32 cellular contexts compared by ENCODE assay signal in the genomic region with DNA sequence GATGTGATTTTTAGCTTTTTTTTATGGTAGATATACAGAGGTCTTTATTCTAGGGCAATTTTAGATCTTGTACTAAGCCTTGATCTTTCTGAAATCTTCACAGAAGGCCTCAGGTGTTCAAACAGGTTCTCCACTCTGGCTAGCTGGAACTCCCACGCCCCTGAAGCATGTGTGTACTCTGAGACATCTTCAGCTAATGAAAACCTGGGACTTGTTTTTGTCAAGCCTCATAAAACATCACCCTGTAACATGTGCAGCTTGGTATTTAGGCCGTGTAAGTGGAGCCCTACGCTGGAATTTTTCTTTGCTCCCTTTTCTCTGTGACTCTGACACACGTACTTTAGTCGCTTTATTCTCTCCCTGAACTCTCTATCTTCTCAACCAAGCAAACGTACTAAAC.
"Had no signal": no experiment of that assay in that cellular context is flagged by ENCODE, and none has a peak within 500 bp of the region (broad histone marks: within the 10 kb centered on the region; RNA-seq: fewer than 3 reads in every experiment).

No MANE protein-coding gene starts in this region.

- H3K4me1 Mint-ChIP-seq: activated CD4-positive, alpha-beta memory T cell treated with anti-CD3 and anti-CD28 coated beads, Interleukin-2, amount 10 ng/mL, durations not matched to agents 7 days and 5 days; activated CD4-positive, alpha-beta T cell treated with anti-CD3 and anti-CD28 coated beads, Interleukin-2, amount 10 ng/mL, durations not matched to agents 24 days and 14 days; stimulated activated memory B cell treated with anti-CD40 and anti-IgM and Interleukin-4, amounts not matched to agents 10 μg/mL and 1 μg/mL and 100 μg/mL, for 72 hours; stimulated activated naive CD8-positive, alpha-beta T cell treated with anti-CD3 and anti-CD28 coated beads, Interleukin-15, amount 100 ng/mL, for 72 hours; T-helper 17 cell had no signal

- H3K27ac Mint-ChIP-seq: activated CD4-positive, alpha-beta memory T cell treated with anti-CD3 and anti-CD28 coated beads, Interleukin-2, amount 10 ng/mL, durations not matched to agents 7 days and 5 days; activated CD4-positive, alpha-beta T cell treated with anti-CD3 and anti-CD28 coated beads, Interleukin-2, amount 10 ng/mL, durations not matched to agents 24 days and 14 days; activated T-cell treated with anti-CD3 and anti-CD28 coated beads, Interleukin-2, amount 50 U/mL, for 24 hours; nephron; progenitor cell of endocrine pancreas; stimulated activated memory B cell treated with anti-CD40 and anti-IgM and Interleukin-4, amounts not matched to agents 10 μg/mL and 1 μg/mL and 100 μg/mL, for 72 hours; stimulated activated naive CD8-positive, alpha-beta T cell treated with anti-CD3 and anti-CD28 coated beads, Interleukin-15, amount 100 ng/mL, for 72 hours; T-helper 17 cell had no signal

- H3K36me3 ChIP-seq: brain microvascular endothelial cell, esophagus squamous epithelium, gastrocnemius medialis, lower lobe of right lung, neutrophil, ovary, sigmoid colon, upper lobe of left lung, WERI-Rb-1 had no signal

- H3K4me3 Mint-ChIP-seq: activated CD4-positive, alpha-beta memory T cell treated with anti-CD3 and anti-CD28 coated beads, Interleukin-2, amount 10 ng/mL, durations not matched to agents 7 days and 5 days; activated CD4-positive, alpha-beta T cell treated with anti-CD3 and anti-CD28 coated beads, Interleukin-2, amount 10 ng/mL, durations not matched to agents 24 days and 14 days; activated T-cell treated with anti-CD3 and anti-CD28 coated beads, Interleukin-2, amount 50 U/mL, for 24 hours; nephron; stimulated activated memory B cell treated with anti-CD40 and anti-IgM and Interleukin-4, amounts not matched to agents 10 μg/mL and 1 μg/mL and 100 μg/mL, for 72 hours; stimulated activated naive CD8-positive, alpha-beta T cell treated with anti-CD3 and anti-CD28 coated beads, Interleukin-15, amount 100 ng/mL, for 72 hours; T-helper 17 cell had no signal

- H3K4me1 ChIP-seq: esophagus squamous epithelium, gastrocnemius medialis, lower lobe of right lung, sigmoid colon, upper lobe of left lung had no signal

- H3K27me3 ChIP-seq: brain microvascular endothelial cell, esophagus squamous epithelium, gastrocnemius medialis, neutrophil, ovary, sigmoid colon, upper lobe of left lung had no signal

- H3K27ac ChIP-seq: brain microvascular endothelial cell, esophagus squamous epithelium, gastrocnemius medialis, lower lobe of right lung, neutrophil, ovary, sigmoid colon, upper lobe of left lung, WERI-Rb-1 had no signal

- H3K9me3 ChIP-seq: esophagus squamous epithelium, gastrocnemius medialis, lower lobe of right lung, neutrophil, ovary, sigmoid colon, upper lobe of left lung had no signal

- ATAC-seq: gastrocnemius medialis; left lobe of liver; lower lobe of right lung; stimulated activated memory B cell treated with anti-CD40 and anti-IgM and Interleukin-4, amounts not matched to agents 10 μg/mL and 1 μg/mL and 100 μg/mL, for 72 hours; stimulated activated naive CD8-positive, alpha-beta T cell treated with anti-CD3 and anti-CD28 coated beads, Interleukin-15, amount 100 ng/mL, for 72 hours; T-helper 17 cell had no signal

- H3K4me3 ChIP-seq: esophagus squamous epithelium, gastrocnemius medialis, lower lobe of right lung, ovary, sigmoid colon, upper lobe of left lung had no signal

- DNase-seq: activated CD4-positive, alpha-beta memory T cell treated with anti-CD3 and anti-CD28 coated beads, Interleukin-2, amount 10 ng/mL, durations not matched to agents 7 days and 5 days; activated CD4-positive, alpha-beta T cell treated with anti-CD3 and anti-CD28 coated beads, Interleukin-2, amount 10 ng/mL, durations not matched to agents 24 days and 14 days; activated CD4-positive, CD25-positive, alpha-beta regulatory T cell treated with anti-CD3 and anti-CD28 coated beads, Interleukin-2, amount 50 U/mL, for 72 hours; activated CD8-positive, alpha-beta memory T cell treated with anti-CD3 and anti-CD28 coated beads, Interleukin-2, amount 50 U/mL, for 48 hours; activated gamma-delta T cell; activated naive CD4-positive, alpha-beta T cell treated with anti-CD3 and anti-CD28 coated beads, Interleukin-2, amount 50 U/mL, for 16 hours; activated T-cell treated with anti-CD3 and anti-CD28 coated beads, Interleukin-2, amount 50 U/mL, for 24 hours; amniotic stem cell; brain microvascular endothelial cell; cortex of kidney; esophagus squamous epithelium; gastrocnemius medialis; glutamatergic neuron; islet precursor cell; lower lobe of right lung; mesenchymal stem cell; ovary; retina; sigmoid colon; small intestine; stimulated activated CD4-positive, alpha-beta T cell treated with anti-CD3 and anti-CD28 coated beads, Interleukin-4, amount 100 ng/mL, for 24 hours; stimulated activated naive CD8-positive, alpha-beta T cell treated with anti-CD3 and anti-CD28 coated beads, Interleukin-15, amount 100 ng/mL, for 72 hours; substantia nigra; T-helper 17 cell; T1000; WERI-Rb-1 had no signal

- H3K36me3 Mint-ChIP-seq: stimulated activated memory B cell treated with anti-CD40 and anti-IgM and Interleukin-4, amounts not matched to agents 10 μg/mL and 1 μg/mL and 100 μg/mL, for 72 hours had no signal

- H3K9me3 Mint-ChIP-seq: activated CD4-positive, alpha-beta T cell treated with anti-CD3 and anti-CD28 coated beads, Interleukin-2, amount 10 ng/mL, durations not matched to agents 24 days and 14 days; nephron had no signal

- H3K27me3 Mint-ChIP-seq: activated CD4-positive, alpha-beta memory T cell treated with anti-CD3 and anti-CD28 coated beads, Interleukin-2, amount 10 ng/mL, durations not matched to agents 7 days and 5 days; activated CD4-positive, alpha-beta T cell treated with anti-CD3 and anti-CD28 coated beads, Interleukin-2, amount 10 ng/mL, durations not matched to agents 24 days and 14 days; activated T-cell treated with anti-CD3 and anti-CD28 coated beads, Interleukin-2, amount 50 U/mL, for 24 hours; stimulated activated memory B cell treated with anti-CD40 and anti-IgM and Interleukin-4, amounts not matched to agents 10 μg/mL and 1 μg/mL and 100 μg/mL, for 72 hours; stimulated activated naive CD8-positive, alpha-beta T cell treated with anti-CD3 and anti-CD28 coated beads, Interleukin-15, amount 100 ng/mL, for 72 hours; T-helper 17 cell had no signal
